In genomic region chr4:148061139-148061476, GRCh38 we compare ENCODE assay signal across 11 cellular contexts.
DNase-seq lines count a peak whose midpoint lies in the region; ATAC-seq and TF ChIP-seq lines count a peak whose summit lies in the region.
"Had no signal": no experiment of that assay in that cellular context is flagged by ENCODE, and none has a peak within 500 bp of the region (broad histone marks: within the 10 kb centered on the region; RNA-seq: fewer than 3 reads in every experiment).

No MANE protein-coding gene starts in this region.

- no peaks in the 10 kb centered on the region for H3K27me3 Mint-ChIP-seq in activated naive CD4-positive, alpha-beta T cell treated with anti-CD3 and anti-CD28 coated beads, Interleukin-2, amount 10 ng/mL, durations not matched to agents 7 days and 5 days
- no peaks in the 10 kb centered on the region for H3K27me3 Mint-ChIP-seq in endodermal cell (ENCODE audit: insufficient read depth)

- no peak overlapping the region for H3K9ac ChIP-seq in endodermal cell (ENCODE audit: extremely low read depth, low read length, poor library complexity, severe bottlenecking)

- DNase-seq in activated naive CD4-positive, alpha-beta T cell treated with anti-CD3 and anti-CD28 coated beads, Interleukin-2, amount 10 ng/mL, durations not matched to agents 7 days and 5 days = peak; percentile 27
- no peak for DNase-seq in activated naive CD4-positive, alpha-beta T cell (lab: John Stamatoyannopoulos, UW)
- peak; percentile 52 for DNase-seq in NCI-H510A treated with DMSO at 0.1 percent for 48 hours (lab: John Stamatoyannopoulos, UW)
- DNase-seq in effector memory CD4-positive, alpha-beta T cell = no peak
- no peak for DNase-seq in stimulated activated effector memory CD8-positive, alpha-beta T cell treated with anti-CD3 and anti-CD28 coated beads, Interleukin-12 subunit alpha, Interleukin-12 subunit beta, amount 100 ng/mL, for 72 hours (ENCODE audit: low spot score in 2 of 2)
- DNase-seq in endodermal cell = no peak
- no peak for DNase-seq in NCI-H774 (lab: John Stamatoyannopoulos, UW)
- DNase-seq: DND-41 had no signal

- peak overlapping the region; percentile 73 for H3K27ac ChIP-seq in effector memory CD4-positive, alpha-beta T cell (ENCODE audit: insufficient read depth, low read length, poor library complexity, severe bottlenecking)
- no peak overlapping the region for H3K27ac ChIP-seq in endodermal cell (ENCODE audit: low read depth, low read length)
- H3K27ac ChIP-seq: ascending aorta, HL-60 had no signal

- peaks cover 64% of the 10 kb centered on the region for H3K4me1 Mint-ChIP-seq in activated naive CD4-positive, alpha-beta T cell treated with anti-CD3 and anti-CD28 coated beads, Interleukin-2, amount 10 ng/mL, durations not matched to agents 7 days and 5 days
- H3K4me1 Mint-ChIP-seq in stimulated activated effector memory CD8-positive, alpha-beta T cell treated with anti-CD3 and anti-CD28 coated beads, Interleukin-12 subunit alpha, Interleukin-12 subunit beta, amount 100 ng/mL, for 72 hours = peaks cover 60% of the 10 kb centered on the region
- peaks cover 37% of the 10 kb centered on the region for H3K4me1 Mint-ChIP-seq in endodermal cell

- peak overlapping the region; percentile 92 for H3K27ac Mint-ChIP-seq in activated naive CD4-positive, alpha-beta T cell treated with anti-CD3 and anti-CD28 coated beads, Interleukin-2, amount 10 ng/mL, durations not matched to agents 7 days and 5 days
- H3K27ac Mint-ChIP-seq in stimulated activated effector memory CD8-positive, alpha-beta T cell treated with anti-CD3 and anti-CD28 coated beads, Interleukin-12 subunit alpha, Interleukin-12 subunit beta, amount 100 ng/mL, for 72 hours = peak overlapping the region; percentile 36
- H3K27ac Mint-ChIP-seq in endodermal cell = no peak overlapping the region

- WGBS in endodermal cell (ENCODE audit: insufficient coverage in 1 of 2, insufficient read length in 1 of 2), 2 experiments = 53 to 65% methylated on average over 2 to 4 of the region's 4 CpGs

- H3K4me3 ChIP-seq in effector memory CD4-positive, alpha-beta T cell (ENCODE audit: insufficient read depth, low read depth, low read length, poor library complexity, severe bottlenecking) = peak overlapping the region; percentile 51
- no peak overlapping the region for H3K4me3 ChIP-seq in endodermal cell (ENCODE audit: low read length)
- H3K4me3 ChIP-seq: ascending aorta had no signal

- H3K36me3 Mint-ChIP-seq in activated naive CD4-positive, alpha-beta T cell treated with anti-CD3 and anti-CD28 coated beads, Interleukin-2, amount 10 ng/mL, durations not matched to agents 7 days and 5 days = peaks cover 40% of the 10 kb centered on the region
- peaks cover 13% of the 10 kb centered on the region for H3K36me3 Mint-ChIP-seq in stimulated activated effector memory CD8-positive, alpha-beta T cell treated with anti-CD3 and anti-CD28 coated beads, Interleukin-12 subunit alpha, Interleukin-12 subunit beta, amount 100 ng/mL, for 72 hours
- peaks cover 4% of the 10 kb centered on the region for H3K36me3 Mint-ChIP-seq in endodermal cell (ENCODE audit: low read depth)

- H3K4me1 ChIP-seq in effector memory CD4-positive, alpha-beta T cell (ENCODE audit: control insufficient read depth, insufficient read depth, low read length, poor library complexity, severe bottlenecking) = peaks cover 14% of the 10 kb centered on the region
- H3K4me1 ChIP-seq in endodermal cell (ENCODE audit: control insufficient read depth, insufficient read depth, low read length) = peaks cover 3% of the 10 kb centered on the region

- peak overlapping the region; percentile 58 for H3K4me3 Mint-ChIP-seq in activated naive CD4-positive, alpha-beta T cell treated with anti-CD3 and anti-CD28 coated beads, Interleukin-2, amount 10 ng/mL, durations not matched to agents 7 days and 5 days
- peak overlapping the region; percentile 52 for H3K4me3 Mint-ChIP-seq in stimulated activated effector memory CD8-positive, alpha-beta T cell treated with anti-CD3 and anti-CD28 coated beads, Interleukin-12 subunit alpha, Interleukin-12 subunit beta, amount 100 ng/mL, for 72 hours
- H3K4me3 Mint-ChIP-seq in endodermal cell = no peak overlapping the region

- peak; percentile 27 for ATAC-seq in stimulated activated effector memory CD8-positive, alpha-beta T cell treated with anti-CD3 and anti-CD28 coated beads, Interleukin-12 subunit alpha, Interleukin-12 subunit beta, amount 100 ng/mL, for 72 hours
- no peak for ATAC-seq in GM19023 (IDR thresholded peaks at IDR 0.05; ENCODE audit: unreplicated experiment)

- no peak for TF ChIP-seq CTCF in endodermal cell (conservative IDR thresholded peaks at IDR 0.05)

- H3K27me3 ChIP-seq in effector memory CD4-positive, alpha-beta T cell (replicated peaks; ENCODE audit: control insufficient read depth, insufficient read depth, low read length, poor library complexity, severe bottlenecking) = no peaks in the 10 kb centered on the region
- no peaks in the 10 kb centered on the region for H3K27me3 ChIP-seq in endodermal cell (ENCODE audit: control insufficient read depth, insufficient read depth, low read length, poor library complexity, severe bottlenecking)
- H3K27me3 ChIP-seq: ascending aorta had no signal

- H3K9me3 Mint-ChIP-seq in activated naive CD4-positive, alpha-beta T cell treated with anti-CD3 and anti-CD28 coated beads, Interleukin-2, amount 10 ng/mL, durations not matched to agents 7 days and 5 days = peaks cover 12% of the 10 kb centered on the region
- no peaks in the 10 kb centered on the region for H3K9me3 Mint-ChIP-seq in stimulated activated effector memory CD8-positive, alpha-beta T cell treated with anti-CD3 and anti-CD28 coated beads, Interleukin-12 subunit alpha, Interleukin-12 subunit beta, amount 100 ng/mL, for 72 hours
- no peaks in the 10 kb centered on the region for H3K9me3 Mint-ChIP-seq in endodermal cell

- CTCF ChIA-PET in activated naive CD4-positive, alpha-beta T cell treated with anti-CD3 and anti-CD28 coated beads, Interleukin-2, amount 10 ng/mL, durations not matched to agents 7 days and 5 days (lab: Charles Lee) = interaction anchor here (1.0 to 1.2 kb wide), 2 partner anchors 9 to 194 kb away, joined by 3 to 4 read pairs; no protein-coding TSS in a partner anchor

- no peaks in the 10 kb centered on the region for H3K9me3 ChIP-seq in effector memory CD4-positive, alpha-beta T cell (ENCODE audit: control insufficient read depth, low read length)
- H3K9me3 ChIP-seq in endodermal cell (ENCODE audit: control insufficient read depth, low read length) = no peaks in the 10 kb centered on the region
- H3K9me3 ChIP-seq: ascending aorta had no signal

- no peaks in the 10 kb centered on the region for H3K36me3 ChIP-seq in effector memory CD4-positive, alpha-beta T cell (ENCODE audit: control insufficient read depth, insufficient read depth, low read length)
- H3K36me3 ChIP-seq in endodermal cell (ENCODE audit: control insufficient read depth, insufficient read depth, low read length) = peaks cover 7% of the 10 kb centered on the region

Comparison
In these comparisons a context has a peak if more than half of its experiments do, and no peak if none do; other contexts are left out.
1. DNase-seq: peak in activated naive CD4-positive, alpha-beta T cell treated with anti-CD3 and anti-CD28 coated beads, Interleukin-2, amount 10 ng/mL, durations not matched to agents 7 days and 5 days (single experiment) and NCI-H510A treated with DMSO at 0.1 percent for 48 hours (single experiment); none in activated naive CD4-positive, alpha-beta T cell (0 of 4), effector memory CD4-positive, alpha-beta T cell (0 of 3), stimulated activated effector memory CD8-positive, alpha-beta T cell treated with anti-CD3 and anti-CD28 coated beads, Interleukin-12 subunit alpha, Interleukin-12 subunit beta, amount 100 ng/mL, for 72 hours (0 of 2), endodermal cell (single experiment) and NCI-H774 (single experiment).